ENCODE assay signal across 8 cellular contexts in the genomic region with DNA sequence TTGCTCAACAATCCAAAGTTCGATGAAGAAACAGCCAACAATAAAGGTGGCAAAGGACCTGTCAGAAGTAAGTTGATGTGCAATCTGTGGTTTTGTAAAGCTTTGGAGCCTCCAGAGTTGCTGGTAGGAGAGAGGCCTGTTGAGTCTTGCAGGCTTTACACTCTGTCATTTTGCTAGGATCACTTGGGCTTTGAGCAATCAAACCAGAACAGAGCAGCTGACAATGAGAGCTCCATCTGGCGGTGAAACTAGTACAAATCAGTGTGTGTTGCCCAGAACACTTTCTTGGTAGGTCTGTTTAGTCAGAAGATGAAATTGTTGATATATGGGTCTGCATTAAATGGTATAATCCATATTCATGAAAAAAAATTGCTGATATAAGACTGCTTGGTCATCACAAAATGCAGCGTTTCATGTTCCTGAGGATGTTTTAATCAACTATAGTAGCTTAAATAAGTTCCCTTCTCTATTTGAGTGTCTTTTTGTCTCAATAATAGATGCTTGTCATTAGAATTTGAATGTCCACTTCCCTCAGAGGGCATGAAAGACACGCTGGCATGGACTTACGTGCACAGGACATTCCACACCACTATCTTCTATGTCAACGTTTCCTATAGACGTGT. TPM values are rescaled to one million over a fixed set of nuclear protein-coding genes. Genes with fewer than 3 reads are reported as not detected.
DNase-seq lines count a peak whose midpoint lies in the region; ATAC-seq and TF ChIP-seq lines count a peak whose summit lies in the region.

No MANE protein-coding gene starts in this region.

- TF ChIP-seq CTCF in heart left ventricle (IDR thresholded peaks at IDR 0.05) = peak; percentile 68 to 85 (median 73)

- H3K4me3 ChIP-seq in heart left ventricle = no peak overlapping the region

- no peaks in the 10 kb centered on the region for H3K27me3 ChIP-seq in heart left ventricle

- ATAC-seq in GM18907 (IDR thresholded peaks at IDR 0.05; ENCODE audit: unreplicated experiment) (peak; percentile 57), SK-N-SH treated with all-trans-retinoic acid at 6 μM for 48 hours (peak; percentile 98), heart left ventricle (peak; percentile 61 to 95 (median 90)), GM19463 (IDR thresholded peaks at IDR 0.05; ENCODE audit: unreplicated experiment) (no peak)

- 61 to 67% (median 62%) methylated on average over 7 of the region's 7 CpGs for WGBS in heart left ventricle, 4 donors

- H3K9me3 ChIP-seq in heart left ventricle = no peaks in the 10 kb centered on the region

- no peak for TF ChIP-seq POLR2A in heart left ventricle (IDR thresholded peaks at IDR 0.05)

- H3K36me3 ChIP-seq in heart left ventricle = peaks cover 0 to 67% (median 29%) of the 10 kb centered on the region in 9 donors

- H3K27ac ChIP-seq in heart left ventricle = no peak overlapping the region

- DNase-seq in AML-193 (lab: John Stamatoyannopoulos, UW) (peak; percentile 81 to 83), M059J (ENCODE audit: low read depth) (peak; percentile 76), heart left ventricle (peak in 4 of 5 donors; percentile 50 to 67 (median 60)), putamen (ENCODE audit: low spot score) (peak; percentile 83)
- DNase-seq in activated naive CD8-positive, alpha-beta T cell treated with anti-CD3 and anti-CD28 coated beads, Interleukin-2, amount 50 U/mL, for 16 hours (ENCODE audit: low read depth, low spot score) = peak; percentile 30

- intact Hi-C loops in heart left ventricle (cut with DNase I) = loop anchor here (1.0 to 10.0 kb wide), 4 partner anchors 62 to 128 kb away; no protein-coding TSS in a partner anchor

- peaks cover 0 to 7% (median 0%) of the 10 kb centered on the region in 12 donors for H3K4me1 ChIP-seq in heart left ventricle

TF ChIP-seq in SK-N-SH treated with all-trans-retinoic acid at 6 μM for 48 hours, 23 proteins besides CTCF, POLR2A, EP300 and RAD21:
- TF ChIP-seq, protein P1, sequence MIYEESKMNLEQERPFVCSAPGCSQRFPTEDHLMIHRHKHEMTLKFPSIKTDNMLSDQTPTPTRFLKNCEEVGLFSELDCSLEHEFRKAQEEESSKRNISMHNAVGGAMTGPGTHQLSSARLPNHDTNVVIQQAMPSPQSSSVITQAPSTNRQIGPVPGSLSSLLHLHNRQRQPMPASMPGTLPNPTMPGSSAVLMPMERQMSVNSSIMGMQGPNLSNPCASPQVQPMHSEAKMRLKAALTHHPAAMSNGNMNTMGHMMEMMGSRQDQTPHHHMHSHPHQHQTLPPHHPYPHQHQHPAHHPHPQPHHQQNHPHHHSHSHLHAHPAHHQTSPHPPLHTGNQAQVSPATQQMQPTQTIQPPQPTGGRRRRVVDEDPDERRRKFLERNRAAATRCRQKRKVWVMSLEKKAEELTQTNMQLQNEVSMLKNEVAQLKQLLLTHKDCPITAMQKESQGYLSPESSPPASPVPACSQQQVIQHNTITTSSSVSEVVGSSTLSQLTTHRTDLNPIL (CRISPR knock-in tag; IDR thresholded peaks at IDR 0.05; ENCODE audit: low read depth) = no peak
- TF ChIP-seq GLIS3 (CRISPR knock-in tag; IDR thresholded peaks at IDR 0.05) (no peak), ARNTL (CRISPR knock-in tag; IDR thresholded peaks at IDR 0.05; ENCODE audit: borderline replicate concordance, low read depth) (no peak), ZNF565 (CRISPR knock-in tag; conservative IDR thresholded peaks at IDR 0.05; ENCODE audit: low read depth) (no peak), ISL1 (CRISPR knock-in tag; IDR thresholded peaks at IDR 0.05) (no peak), ZNF8 (CRISPR knock-in tag; IDR thresholded peaks at IDR 0.05) (no peak), ZNF70 (CRISPR knock-in tag; IDR thresholded peaks at IDR 0.05) (no peak), SNAI2 (CRISPR knock-in tag; IDR thresholded peaks at IDR 0.05) (no peak), ZC3H10 (CRISPR knock-in tag; IDR thresholded peaks at IDR 0.05) (no peak), ZFP30 (CRISPR knock-in tag; IDR thresholded peaks at IDR 0.05) (no peak)
- TF ChIP-seq, protein P2, sequence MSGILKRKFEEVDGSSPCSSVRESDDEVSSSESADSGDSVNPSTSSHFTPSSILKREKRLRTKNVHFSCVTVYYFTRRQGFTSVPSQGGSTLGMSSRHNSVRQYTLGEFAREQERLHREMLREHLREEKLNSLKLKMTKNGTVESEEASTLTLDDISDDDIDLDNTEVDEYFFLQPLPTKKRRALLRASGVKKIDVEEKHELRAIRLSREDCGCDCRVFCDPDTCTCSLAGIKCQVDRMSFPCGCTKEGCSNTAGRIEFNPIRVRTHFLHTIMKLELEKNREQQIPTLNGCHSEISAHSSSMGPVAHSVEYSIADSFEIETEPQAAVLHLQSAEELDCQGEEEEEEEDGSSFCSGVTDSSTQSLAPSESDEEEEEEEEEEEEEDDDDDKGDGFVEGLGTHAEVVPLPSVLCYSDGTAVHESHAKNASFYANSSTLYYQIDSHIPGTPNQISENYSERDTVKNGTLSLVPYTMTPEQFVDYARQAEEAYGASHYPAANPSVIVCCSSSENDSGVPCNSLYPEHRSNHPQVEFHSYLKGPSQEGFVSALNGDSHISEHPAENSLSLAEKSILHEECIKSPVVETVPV (CRISPR knock-in tag; IDR thresholded peaks at IDR 0.05) = no peak

RNA-seq across cellular contexts. Expression of a gene that starts 25.7 kb away (rescaled TPM):
- total RNA-seq in M059J (2014; rRNA removed; shearing (Covaris generic)) = 3.5 and 4.4 TPM in 2 replicates
- total RNA-seq in heart left ventricle = 10 to 100 TPM in 1 of 9 donors, 1 to 10 TPM in 8; 1.8 to 10.9 (median 6.4) TPM
- 1 to 10 TPM; 1.3 to 3.0 TPM for polyA plus RNA-seq in heart left ventricle

RNA-seq across cellular contexts. Expression of a gene that starts 39.6 kb away (rescaled TPM):
- 16.7 and 19.8 TPM in 2 replicates for total RNA-seq in M059J (2014; rRNA removed; shearing (Covaris generic))
- 1 to 10 TPM; 3.1 to 8.7 (median 5.7) TPM for total RNA-seq in heart left ventricle
- 1 to 10 TPM; 5.3 to 5.7 TPM for polyA plus RNA-seq in heart left ventricle

RNA-seq across cellular contexts. Expression of a gene that starts 52.4 kb away (rescaled TPM):
- 32.3 and 50.0 TPM in 2 replicates for total RNA-seq in M059J (2014; rRNA removed; shearing (Covaris generic))
- 10 to 100 TPM; 12.1 to 34.8 (median 21.4) TPM for total RNA-seq in heart left ventricle
- polyA plus RNA-seq in heart left ventricle = 10 to 100 TPM in 1 of 2 donors, 1 to 10 TPM in 1; 6.3 to 36.5 TPM

Comparison
In these comparisons a context has a peak if more than half of its experiments do, and no peak if none do; other contexts are left out.
1. DNase-seq: peak in every context shown above with its lines; median percentile 83 in putamen; 82 in AML-193; 76 in M059J; 60 in heart left ventricle; 30 in activated naive CD8-positive, alpha-beta T cell treated with anti-CD3 and anti-CD28 coated beads, Interleukin-2, amount 50 U/mL, for 16 hours.